ENCODE assay signal across 1 cellular context in genomic region chrX:85980286-85980685, GRCh38.
TF ChIP-seq lines count a peak whose summit lies in the region.

No MANE protein-coding gene starts in this region.

TF ChIP-seq in A549, 52 proteins besides CTCF, POLR2A, EP300 and RAD21 (continued from another document):
- TF ChIP-seq, protein P1, sequence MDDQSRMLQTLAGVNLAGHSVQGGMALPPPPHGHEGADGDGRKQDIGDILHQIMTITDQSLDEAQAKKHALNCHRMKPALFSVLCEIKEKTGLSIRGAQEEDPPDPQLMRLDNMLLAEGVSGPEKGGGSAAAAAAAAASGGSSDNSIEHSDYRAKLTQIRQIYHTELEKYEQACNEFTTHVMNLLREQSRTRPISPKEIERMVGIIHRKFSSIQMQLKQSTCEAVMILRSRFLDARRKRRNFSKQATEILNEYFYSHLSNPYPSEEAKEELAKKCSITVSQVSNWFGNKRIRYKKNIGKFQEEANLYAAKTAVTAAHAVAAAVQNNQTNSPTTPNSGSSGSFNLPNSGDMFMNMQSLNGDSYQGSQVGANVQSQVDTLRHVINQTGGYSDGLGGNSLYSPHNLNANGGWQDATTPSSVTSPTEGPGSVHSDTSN (IDR thresholded peaks at IDR 0.05) = no peak
- TF ChIP-seq, protein P2, sequence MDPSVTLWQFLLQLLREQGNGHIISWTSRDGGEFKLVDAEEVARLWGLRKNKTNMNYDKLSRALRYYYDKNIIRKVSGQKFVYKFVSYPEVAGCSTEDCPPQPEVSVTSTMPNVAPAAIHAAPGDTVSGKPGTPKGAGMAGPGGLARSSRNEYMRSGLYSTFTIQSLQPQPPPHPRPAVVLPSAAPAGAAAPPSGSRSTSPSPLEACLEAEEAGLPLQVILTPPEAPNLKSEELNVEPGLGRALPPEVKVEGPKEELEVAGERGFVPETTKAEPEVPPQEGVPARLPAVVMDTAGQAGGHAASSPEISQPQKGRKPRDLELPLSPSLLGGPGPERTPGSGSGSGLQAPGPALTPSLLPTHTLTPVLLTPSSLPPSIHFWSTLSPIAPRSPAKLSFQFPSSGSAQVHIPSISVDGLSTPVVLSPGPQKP (IDR thresholded peaks at IDR 0.05; ENCODE audit: low read depth, low read length) = no peak
- TF ChIP-seq JUNB (IDR thresholded peaks at IDR 0.05) (no peak), CBX2 (IDR thresholded peaks at IDR 0.05; ENCODE audit: borderline replicate concordance, low read depth) (no peak), HOXB13 (CRISPR knock-in tag; IDR thresholded peaks at IDR 0.05; ENCODE audit: low read depth) (no peak)
